In the genomic region with DNA sequence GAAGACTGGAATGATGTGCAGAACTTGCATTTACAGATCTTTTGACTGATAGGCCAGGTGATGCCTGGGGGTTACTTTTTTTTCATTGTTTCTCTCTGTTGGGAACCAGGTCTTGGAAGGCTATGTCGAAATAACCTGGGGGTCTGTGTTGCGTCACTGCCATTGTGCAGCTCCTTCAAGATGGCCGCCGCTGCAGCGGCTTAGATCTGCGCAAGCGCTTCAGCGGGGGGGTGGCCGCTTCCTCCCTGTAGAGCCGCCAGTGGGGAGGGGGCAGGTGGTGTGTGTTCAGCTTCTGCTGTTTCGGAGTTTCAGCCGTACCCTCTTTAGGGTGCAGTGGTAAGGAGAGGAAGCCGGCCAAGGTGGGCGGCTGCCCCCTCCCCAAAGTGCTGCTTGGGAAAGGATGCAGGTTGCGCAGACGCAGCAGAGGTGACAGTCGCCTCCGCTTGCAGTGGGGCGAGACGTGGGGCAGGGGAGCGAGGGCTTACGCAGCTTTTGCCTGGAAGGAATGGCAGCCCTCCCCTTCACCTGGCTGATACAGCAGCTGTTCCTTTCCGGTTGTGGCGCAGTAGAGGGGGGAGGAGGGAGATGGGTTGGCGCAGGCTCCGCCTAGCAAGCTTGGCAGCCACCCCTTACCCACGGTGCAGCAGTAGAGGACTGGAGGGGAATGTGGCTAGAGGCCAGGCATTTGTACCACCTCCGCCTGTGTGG, we compare ENCODE assay signal across 8 cellular contexts. TPM values are rescaled to one million over a fixed set of nuclear protein-coding genes. Genes with fewer than 3 reads are reported as not detected.
DNase-seq lines count a peak whose midpoint lies in the region; ATAC-seq and TF ChIP-seq lines count a peak whose summit lies in the region.

No MANE protein-coding gene starts in this region.

- peaks cover 16% of the 10 kb centered on the region; the same call in 1 of the 2 replicates for H3K9me3 Mint-ChIP-seq in WTC11

- DNase-seq in GM10248 (ENCODE audit: extremely low spot score) = peak; percentile 68
- peak; percentile 91 for DNase-seq in NCI-H146 (lab: John Stamatoyannopoulos, UW)
- peak; percentile 67 for DNase-seq in WTC11 (ENCODE audit: low spot score)
- peak; percentile 76 to 81 for DNase-seq in cardiac fibroblast (ENCODE audit: low read depth in 2 of 2)
- peak; percentile 77 for DNase-seq in iris pigment epithelial cell (ENCODE audit: low read depth)
- DNase-seq in stimulated activated CD4-positive, alpha-beta T cell treated with anti-CD3 and anti-CD28 coated beads, Interleukin-12 subunit alpha, Interleukin-12 subunit beta, amount 100 ng/mL, for 24 hours (ENCODE audit: low read depth in 2 of 2) = peak; percentile 50 to 59
- no peak for DNase-seq in HT-29 (ENCODE audit: low spot score)

- peaks cover 60% of the 10 kb centered on the region for H3K36me3 Mint-ChIP-seq in WTC11

- H3K4me3 Mint-ChIP-seq in WTC11 = peak overlapping the region; percentile 89

- POLR2A ChIA-PET in GM10248 (lab: Yijun Ruan, JAX) (no interaction called here), WTC11 (lab: Charles Lee) (interaction anchor here (0.6 to 2.1 kb wide), 14 partner anchors 11 to 259 kb away, joined by 3 to 13 read pairs (median 4); no protein-coding TSS in a partner anchor)

- peaks cover 48% of the 10 kb centered on the region for H3K4me1 Mint-ChIP-seq in WTC11

- H3K4me3 ChIP-seq in cardiac fibroblast (replicated peaks in 1 of 2; ENCODE audit: low read depth in 2 of 2, low read length in 2 of 2) = peak overlapping the region; percentile 86 to 89

- peaks cover 2% of the 10 kb centered on the region for H3K27me3 Mint-ChIP-seq in WTC11 (ENCODE audit: low read depth)

- CTCF ChIA-PET in GM10248 (lab: Yijun Ruan, JAX) (no interaction called here), WTC11 (lab: Charles Lee) (interaction anchor here (0.6 to 1.2 kb wide), 5 partner anchors 72 to 601 kb away, joined by 3 to 4 read pairs (median 3); no protein-coding TSS in a partner anchor)

- TF ChIP-seq CTCF in GM10248 (IDR thresholded peaks at IDR 0.05; ENCODE audit: control extremely low read depth, extremely low read depth, low read depth, missing control alignments) = no peak
- TF ChIP-seq CTCF in WTC11 (IDR thresholded peaks at IDR 0.05) = no peak
- no peak for TF ChIP-seq CTCF in cardiac fibroblast (IDR thresholded peaks at IDR 0.05; ENCODE audit: low read depth, low read length)

- ATAC-seq in HG02623 (IDR thresholded peaks at IDR 0.05; ENCODE audit: unreplicated experiment) (peak; percentile 69), WTC11 (peak; percentile 74)

- peak overlapping the region; percentile 97 for H3K27ac Mint-ChIP-seq in WTC11

TF ChIP-seq in WTC11, 78 proteins besides CTCF, POLR2A, EP300 and RAD21 (continues in another document):
- TF ChIP-seq ARID4B (CRISPR knock-in tag; IDR thresholded peaks at IDR 0.05; ENCODE audit: borderline replicate concordance) (0 out of 2 replicates have a peak, but pooled peaks have one; percentile 37), FOXP1 (CRISPR knock-in tag; IDR thresholded peaks at IDR 0.05; ENCODE audit: borderline replicate concordance) (0 out of 2 replicates have a peak, but pooled peaks have one; percentile 22), TEAD4 (CRISPR knock-in tag; IDR thresholded peaks at IDR 0.05) (0 out of 2 replicates have a peak, but pooled peaks have one; percentile 60), NFATC4 (CRISPR knock-in tag; IDR thresholded peaks at IDR 0.05) (no peak), FOXK1 (CRISPR knock-in tag; IDR thresholded peaks at IDR 0.05) (0 out of 2 replicates have a peak, but pooled peaks have one; percentile 25), TP53 (CRISPR knock-in tag; IDR thresholded peaks at IDR 0.05) (no peak), ZNF532 (CRISPR knock-in tag; IDR thresholded peaks at IDR 0.05; ENCODE audit: borderline replicate concordance) (no peak), GABPB1 (CRISPR knock-in tag; IDR thresholded peaks at IDR 0.05) (0 out of 2 replicates have a peak, but pooled peaks have one; percentile 21), ZNF281 (CRISPR knock-in tag; IDR thresholded peaks at IDR 0.05) (no peak), FOXJ3 (CRISPR knock-in tag; IDR thresholded peaks at IDR 0.05; ENCODE audit: borderline replicate concordance) (no peak), SP1 (CRISPR knock-in tag; conservative IDR thresholded peaks at IDR 0.05) (0 out of 2 replicates have a peak, but pooled peaks have one; percentile 30), SMAD4 (CRISPR knock-in tag; IDR thresholded peaks at IDR 0.05) (no peak)

RNA-seq across cellular contexts. Expression of gene SNRPN, which starts 1.5 kb away (rescaled TPM):
- total RNA-seq in WTC11 (2021) = 800 to 879 TPM (median 874 TPM) in 3 replicates
- total RNA-seq in HT-29 (2014; rRNA removed; shearing (Covaris generic)) = not detected in 2 replicates

RNA-seq across cellular contexts. Expression of gene SNURF, which starts 1.5 kb away (rescaled TPM):
- total RNA-seq in WTC11 (2021) = 50.8 to 77.2 TPM (median 66.8 TPM) in 3 replicates
- total RNA-seq in HT-29 (2014; rRNA removed; shearing (Covaris generic)) = not detected in 2 replicates

Comparison
In these comparisons a context has a peak if more than half of its experiments do, and no peak if none do; other contexts are left out.
1. RNA of gene SNRPN, which starts 1.5 kb away (total RNA-seq): 800 to 879 TPM in WTC11; not detected in HT-29; every median in the first group is over 100 times any median in the second.
2. RNA of gene SNURF, which starts 1.5 kb away (total RNA-seq): 50.8 to 77.2 TPM in WTC11; not detected in HT-29; every median in the first group is over 10 times any median in the second.